In the genomic region with DNA sequence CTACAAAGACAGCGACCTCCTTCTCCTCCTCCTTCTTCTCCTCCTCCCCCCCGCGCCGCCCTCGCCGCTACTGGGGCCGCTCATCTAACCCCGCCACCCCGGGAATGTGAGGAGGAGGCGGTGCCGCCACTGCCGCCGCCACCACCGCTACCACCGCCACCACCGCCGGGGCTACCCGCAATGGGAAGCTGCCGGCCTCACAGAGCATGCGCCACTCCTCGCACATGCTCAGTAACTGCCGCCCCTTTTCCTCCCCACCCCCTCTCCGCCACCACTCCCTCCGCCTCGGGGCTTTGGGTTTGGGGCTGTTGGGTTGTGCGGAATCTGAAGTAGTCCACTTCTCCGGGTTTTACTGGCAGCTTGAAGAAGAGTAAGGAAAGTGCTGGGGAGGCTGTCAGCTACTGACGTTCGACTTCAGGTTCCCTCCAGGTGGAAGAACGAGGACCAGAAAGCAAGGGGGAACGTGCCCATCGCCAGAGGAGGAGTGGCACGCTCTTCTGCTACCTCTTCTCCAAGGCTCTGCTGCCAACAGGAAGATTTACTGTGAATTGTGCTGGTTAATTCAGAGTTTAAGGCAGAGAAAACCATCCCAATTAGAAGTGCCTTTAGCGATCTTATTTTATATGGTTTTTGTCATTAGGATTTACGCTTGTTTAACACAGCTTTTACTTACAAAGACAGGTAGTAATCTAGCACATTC, we compare ENCODE assay signal across 8 cellular contexts. TPM values are rescaled to one million over a fixed set of nuclear protein-coding genes. Genes with fewer than 3 reads are reported as not detected.
A peak's percentile ranks its signal among the peaks of the same experiment; 100 is the strongest.
DNase-seq lines count a peak whose midpoint lies in the region; ATAC-seq and TF ChIP-seq lines count a peak whose summit lies in the region.

A gene with protein sequence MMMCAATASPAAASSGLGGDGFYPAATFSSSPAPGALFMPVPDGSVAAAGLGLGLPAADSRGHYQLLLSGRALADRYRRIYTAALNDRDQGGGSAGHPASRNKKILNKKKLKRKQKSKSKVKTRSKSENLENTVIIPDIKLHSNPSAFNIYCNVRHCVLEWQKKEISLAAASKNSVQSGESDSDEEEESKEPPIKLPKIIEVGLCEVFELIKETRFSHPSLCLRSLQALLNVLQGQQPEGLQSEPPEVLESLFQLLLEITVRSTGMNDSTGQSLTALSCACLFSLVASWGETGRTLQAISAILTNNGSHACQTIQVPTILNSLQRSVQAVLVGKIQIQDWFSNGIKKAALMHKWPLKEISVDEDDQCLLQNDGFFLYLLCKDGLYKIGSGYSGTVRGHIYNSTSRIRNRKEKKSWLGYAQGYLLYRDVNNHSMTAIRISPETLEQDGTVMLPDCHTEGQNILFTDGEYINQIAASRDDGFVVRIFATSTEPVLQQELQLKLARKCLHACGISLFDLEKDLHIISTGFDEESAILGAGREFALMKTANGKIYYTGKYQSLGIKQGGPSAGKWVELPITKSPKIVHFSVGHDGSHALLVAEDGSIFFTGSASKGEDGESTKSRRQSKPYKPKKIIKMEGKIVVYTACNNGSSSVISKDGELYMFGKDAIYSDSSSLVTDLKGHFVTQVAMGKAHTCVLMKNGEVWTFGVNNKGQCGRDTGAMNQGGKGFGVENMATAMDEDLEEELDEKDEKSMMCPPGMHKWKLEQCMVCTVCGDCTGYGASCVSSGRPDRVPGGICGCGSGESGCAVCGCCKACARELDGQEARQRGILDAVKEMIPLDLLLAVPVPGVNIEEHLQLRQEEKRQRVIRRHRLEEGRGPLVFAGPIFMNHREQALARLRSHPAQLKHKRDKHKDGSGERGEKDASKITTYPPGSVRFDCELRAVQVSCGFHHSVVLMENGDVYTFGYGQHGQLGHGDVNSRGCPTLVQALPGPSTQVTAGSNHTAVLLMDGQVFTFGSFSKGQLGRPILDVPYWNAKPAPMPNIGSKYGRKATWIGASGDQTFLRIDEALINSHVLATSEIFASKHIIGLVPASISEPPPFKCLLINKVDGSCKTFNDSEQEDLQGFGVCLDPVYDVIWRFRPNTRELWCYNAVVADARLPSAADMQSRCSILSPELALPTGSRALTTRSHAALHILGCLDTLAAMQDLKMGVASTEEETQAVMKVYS (N-terminal part only) (minus strand): TSS at position 190 of the 700 bp plus-strand sequence. CDS start 319 bp downstream, outside the sequence.

- H3K9ac ChIP-seq in trophoblast cell (ENCODE audit: low read length), result peak within 1 kb of the TSS; percentile 83

- ATAC-seq in HG02840 (IDR thresholded peaks at IDR 0.05; ENCODE audit: low FRiP score, unreplicated experiment), result peak; percentile 58
- ATAC-seq in T-cell (replicated peaks in 1 of 4), result peak; percentile 63 to 71 (median 66)

- intact Hi-C loops in cardiac septum (cut with DNase I), result loop anchor here (2.0 to 5.0 kb wide), 2 partner anchors 150 to 300 kb away; a partner anchor contains a TSS

- no peak within 1 kb of the TSS for H2BK12ac ChIP-seq in trophoblast cell (ENCODE audit: low read length)

- peak within 1 kb of the TSS; percentile 64 for H4K91ac ChIP-seq in trophoblast cell (ENCODE audit: low read depth, low read length)

- peak within 1 kb of the TSS; percentile 94 to 99 for H3K27ac Mint-ChIP-seq in T-cell
- peak within 1 kb of the TSS; percentile 87 for H3K27ac Mint-ChIP-seq in type B pancreatic cell

- H3K4me3 Mint-ChIP-seq in T-cell (peak within 1 kb of the TSS; percentile 97 to 100 (median 98)), type B pancreatic cell (peak within 1 kb of the TSS; percentile 96)

- H3K27ac ChIP-seq in adipose tissue (ENCODE audit: low read depth, low read length), result peak within 1 kb of the TSS; percentile 57
- H3K27ac ChIP-seq in trophoblast cell (ENCODE audit: low read depth, low read length), result peak within 1 kb of the TSS; percentile 46

- peaks cover 8% of the 10 kb centered on the region for H3K79me2 ChIP-seq in trophoblast cell (ENCODE audit: control insufficient read depth, insufficient read depth, low read length, poor library complexity)

- H3K4ac ChIP-seq in trophoblast cell (ENCODE audit: low read depth, low read length), result peak within 1 kb of the TSS; percentile 18

- no peak within 1 kb of the TSS for H2BK120ac ChIP-seq in trophoblast cell (ENCODE audit: insufficient read depth, low read length, poor library complexity)

- H3K79me1 ChIP-seq in trophoblast cell (ENCODE audit: low read length), result peaks cover 8% of the 10 kb centered on the region

- peak within 1 kb of the TSS; percentile 100 for H3K4me2 ChIP-seq in trophoblast cell (ENCODE audit: low read length)

- peak within 1 kb of the TSS; percentile 17 for H3K23ac ChIP-seq in trophoblast cell (ENCODE audit: low read length)

- peak within 1 kb of the TSS; percentile 65 for H4K12ac ChIP-seq in trophoblast cell (ENCODE audit: low read depth, low read length)

- H3K36me3 Mint-ChIP-seq in T-cell (no peaks in the 10 kb centered on the region), type B pancreatic cell (no peaks in the 10 kb centered on the region)

- peak within 1 kb of the TSS; percentile 62 for H3K14ac ChIP-seq in trophoblast cell (ENCODE audit: low read length)

- CTCF ChIA-PET in T-cell (lab: Charles Lee), result interaction anchor here in 1 of 2 donors (0.6 to 4.4 kb wide), 7 partner anchors 19 to 153 kb away, joined by 3 to 35 read pairs (median 3); no protein-coding TSS in a partner anchor

- H3K9me3 Mint-ChIP-seq in T-cell (no peaks in the 10 kb centered on the region), type B pancreatic cell (no peaks in the 10 kb centered on the region)

- H3K4me1 ChIP-seq in trophoblast cell (ENCODE audit: control insufficient read depth in 1 of 2, insufficient read depth in 2 of 2, low read length in 2 of 2), result peaks cover 2 to 8% of the 10 kb centered on the region in 2 experiments

- no peaks in the 10 kb centered on the region for H3K9me3 ChIP-seq in trophoblast cell (ENCODE audit: insufficient read depth, low read depth, low read length)

- TF ChIP-seq CTCF in GM12875 (IDR thresholded peaks at IDR 0.05; ENCODE audit: borderline replicate concordance, insufficient read depth, low read depth, low read length) (no peak), type B pancreatic cell (conservative IDR thresholded peaks at IDR 0.05) (no peak)

- H3K27me3 Mint-ChIP-seq in T-cell (no peaks in the 10 kb centered on the region), type B pancreatic cell (peaks cover 3% of the 10 kb centered on the region)

- peaks cover 65 to 71% (median 67%) of the 10 kb centered on the region in 3 donors for H3K4me1 Mint-ChIP-seq in T-cell
- peaks cover 35% of the 10 kb centered on the region for H3K4me1 Mint-ChIP-seq in type B pancreatic cell (ENCODE audit: unreplicated experiment)

- peak within 1 kb of the TSS; percentile 66 for H2AFZ ChIP-seq in trophoblast cell (ENCODE audit: insufficient read depth, low read length, poor library complexity)

- no peaks in the 10 kb centered on the region for H3K36me3 ChIP-seq in trophoblast cell (ENCODE audit: control insufficient read depth in 1 of 2, insufficient read depth in 2 of 2, low read length in 2 of 2)

- H2BK5ac ChIP-seq in trophoblast cell (ENCODE audit: low read depth, low read length, poor library complexity), result peak within 1 kb of the TSS; percentile 37

- H4K8ac ChIP-seq in trophoblast cell (ENCODE audit: low read depth, low read length), result peak within 1 kb of the TSS; percentile 57

- no peak within 1 kb of the TSS for H2AK5ac ChIP-seq in trophoblast cell (ENCODE audit: low read length)

- POLR2A ChIA-PET in T-cell (lab: Charles Lee), result interaction anchor here in 1 of 2 donors (0.5 to 0.7 kb wide), 3 partner anchors 91 to 336 kb away, joined by 3 to 5 read pairs (median 3); no protein-coding TSS in a partner anchor

- H3K4me3 ChIP-seq in GM12875 (ENCODE audit: low read depth, low read length) (peak within 1 kb of the TSS; percentile 96), trophoblast cell (ENCODE audit: low read depth, low read length) (peak within 1 kb of the TSS; percentile 97)

- H3K18ac ChIP-seq in trophoblast cell (ENCODE audit: low read length), result peak within 1 kb of the TSS; percentile 42

- DNase-seq in NCI-H1436 treated with DMSO at 0.1 percent for 48 hours (lab: John Stamatoyannopoulos, UW) (peak; percentile 94), T-cell (peak; percentile 93 to 98 (median 96)), cardiac septum (ENCODE audit: low spot score) (peak; percentile 98), trophoblast cell (peak; percentile 98 to 100), type B pancreatic cell (ENCODE audit: extremely low spot score, unreplicated experiment) (peak; percentile 98)

- H3K27me3 ChIP-seq in trophoblast cell (ENCODE audit: insufficient read depth, low read length), result no peaks in the 10 kb centered on the region

- WGBS in adipose tissue, 3 donors, result 1 to 2% (median 1%) methylated on average over 27 to 35 of the region's 35 CpGs
- no CpG with 5 or more reads among the region's 35 CpGs for WGBS in trophoblast cell (ENCODE audit: extremely low coverage, insufficient coverage, insufficient read length)

RNA-seq across cellular contexts. Expression of the gene that starts here (rescaled TPM):
- total RNA-seq in T-cell, result 100 to 1,000 TPM; 153 to 214 (median 176) TPM
- 100 to 1,000 TPM in 1 of 3 donors, 10 to 100 TPM in 2; 23.4 to 130 (median 56.5) TPM for polyA plus RNA-seq in adipose tissue
- total RNA-seq in cardiac septum, result 62.1 TPM
- polyA plus RNA-seq in trophoblast cell (2013), result 23.6 and 25.6 TPM in 2 replicates
- total RNA-seq in type B pancreatic cell (ENCODE audit: low replicate concordance), result 71.7 and 95.7 TPM in 2 replicates

Comparison
In these comparisons a context has a peak if more than half of its experiments do, and no peak if none do; other contexts are left out.
1. Peak in every context shown above with its lines: DNase-seq, ATAC-seq, H3K4me3 ChIP-seq and H3K27ac ChIP-seq.